ENCODE assay signal across 8 cellular contexts in genomic region chr2:60548844-60549243, GRCh38. TPM values are rescaled to one million over a fixed set of nuclear protein-coding genes. Genes with fewer than 3 reads are reported as not detected.
DNase-seq lines count a peak whose midpoint lies in the region; ATAC-seq and TF ChIP-seq lines count a peak whose summit lies in the region.

No MANE protein-coding gene starts in this region.

- peaks cover 27% of the 10 kb centered on the region for H3K27me3 ChIP-seq in CD4-positive, alpha-beta memory T cell (ENCODE audit: insufficient read depth, low read length)

- H3K36me3 Mint-ChIP-seq in CD4-positive, alpha-beta memory T cell, result peaks cover 0 to 6% of the 10 kb centered on the region in 2 donors
- H3K36me3 Mint-ChIP-seq in chondrocyte (ENCODE audit: low read depth), result peaks cover 12% of the 10 kb centered on the region
- H3K36me3 Mint-ChIP-seq in nephron (ENCODE audit: low read depth), result peaks cover 25% of the 10 kb centered on the region

- ATAC-seq in GM21390 (IDR thresholded peaks at IDR 0.05; ENCODE audit: unreplicated experiment), result no peak

- H3K27ac Mint-ChIP-seq in CD4-positive, alpha-beta memory T cell, result peak overlapping the region in 1 of 7 donors; percentile 3
- H3K27ac Mint-ChIP-seq in chondrocyte (ENCODE audit: unreplicated experiment), result peak overlapping the region; percentile 69
- peak overlapping the region; percentile 92 to 99 (median 93) for H3K27ac Mint-ChIP-seq in nephron

- intact Hi-C loops in CD4-positive, alpha-beta memory T cell (cut with micrococcal nuclease), result no loop called here

- TF ChIP-seq CTCF in chondrocyte (IDR thresholded peaks at IDR 0.05), result no peak
- no peak for TF ChIP-seq CTCF in nephron (IDR thresholded peaks at IDR 0.05; ENCODE audit: unreplicated experiment in 3 of 3)

- H3K4me3 ChIP-seq in CD4-positive, alpha-beta memory T cell (ENCODE audit: low read length in 2 of 2), result no peak overlapping the region

- no peaks in the 10 kb centered on the region for H3K9me3 ChIP-seq in CD4-positive, alpha-beta memory T cell (ENCODE audit: control insufficient read depth in 1 of 2, low read length in 2 of 2)
- no peaks in the 10 kb centered on the region for H3K9me3 ChIP-seq in KOPT-K1 (ENCODE audit: insufficient read depth, low read length, poor library complexity, severe bottlenecking)

- POLR2A ChIA-PET in CD4-positive, alpha-beta memory T cell (lab: Charles Lee; ENCODE audit: partially characterized antibody), result no interaction called here

- no peak for DNase-seq in CD4-positive, alpha-beta memory T cell
- no peak for DNase-seq in chondrocyte (ENCODE audit: low spot score)
- DNase-seq in OCI-M2 (lab: John Stamatoyannopoulos, UW; ENCODE audit: unreplicated experiment), result no peak
- DNase-seq in middle frontal gyrus (ENCODE audit: extremely low spot score, low spot score), result no peak
- no peak for DNase-seq in DMS79 treated with DMSO at 0.1 percent for 48 hours (lab: John Stamatoyannopoulos, UW)

- peaks cover 46 to 67% of the 10 kb centered on the region in 2 donors for H3K27me3 Mint-ChIP-seq in CD4-positive, alpha-beta memory T cell
- H3K27me3 Mint-ChIP-seq in chondrocyte (ENCODE audit: low read depth), result no peaks in the 10 kb centered on the region
- H3K27me3 Mint-ChIP-seq in nephron (ENCODE audit: low read depth), result peaks cover 13% of the 10 kb centered on the region

- H3K4me1 Mint-ChIP-seq in CD4-positive, alpha-beta memory T cell, result peaks cover 8 to 35% (median 21%) of the 10 kb centered on the region in 4 donors
- H3K4me1 Mint-ChIP-seq in chondrocyte (ENCODE audit: low read depth), result peaks cover 17% of the 10 kb centered on the region
- peaks cover 51% of the 10 kb centered on the region for H3K4me1 Mint-ChIP-seq in nephron

- H3K9me3 Mint-ChIP-seq in CD4-positive, alpha-beta memory T cell, result peaks cover 0 to 3% (median 0%) of the 10 kb centered on the region in 8 donors
- H3K9me3 Mint-ChIP-seq in chondrocyte (ENCODE audit: low read depth) (no peaks in the 10 kb centered on the region), nephron (no peaks in the 10 kb centered on the region)

- H3K4me1 ChIP-seq in CD4-positive, alpha-beta memory T cell (ENCODE audit: insufficient read depth, low read length), result peaks cover 37% of the 10 kb centered on the region

- no peak overlapping the region for H3K27ac ChIP-seq in CD4-positive, alpha-beta memory T cell (ENCODE audit: low read depth, low read length)
- peak overlapping the region; percentile 89 for H3K27ac ChIP-seq in KOPT-K1 (ENCODE audit: low read depth, low read length, poor library complexity, severe bottlenecking)

- CTCF ChIA-PET in CD4-positive, alpha-beta memory T cell (lab: Charles Lee; ENCODE audit: partially characterized antibody), result no interaction called here

- H3K36me3 ChIP-seq in CD4-positive, alpha-beta memory T cell (ENCODE audit: insufficient read depth, low read length), result no peaks in the 10 kb centered on the region
- H3K36me3 ChIP-seq in KOPT-K1 (ENCODE audit: insufficient read depth, low read length), result peaks cover 30% of the 10 kb centered on the region

- peak overlapping the region; percentile 55 to 77 (median 70) for H3K4me3 Mint-ChIP-seq in CD4-positive, alpha-beta memory T cell
- H3K4me3 Mint-ChIP-seq in chondrocyte (ENCODE audit: unreplicated experiment) (peak overlapping the region; percentile 91), nephron (peak overlapping the region; percentile 94 to 98 (median 94))

RNA-seq across cellular contexts. Expression of gene BCL11A, which starts 4.6 kb away (rescaled TPM):
- total RNA-seq in CD4-positive, alpha-beta memory T cell, result under 1 TPM in 1 of 2 experiments, not detected in 1; 0.12 TPM
- 1 to 10 TPM in 1 of 2 donors, not detected in 1; 1.6 TPM for polyA plus RNA-seq in CD4-positive, alpha-beta memory T cell
- total RNA-seq in chondrocyte, result 11.1 to 15.4 TPM (median 13.4 TPM) in 3 replicates

Comparison
In these comparisons a context has a peak if more than half of its experiments do, and no peak if none do; other contexts are left out.
1. RNA of gene BCL11A, which starts 4.6 kb away (total RNA-seq): 11.1 to 15.4 TPM in chondrocyte; 0.12 TPM in CD4-positive, alpha-beta memory T cell; every median in the first group is over 10 times any median in the second.
2. Peak in every context shown above with its lines, with median percentiles within 50 percentile points of each other: H3K4me3 Mint-ChIP-seq.